In the genomic region with DNA sequence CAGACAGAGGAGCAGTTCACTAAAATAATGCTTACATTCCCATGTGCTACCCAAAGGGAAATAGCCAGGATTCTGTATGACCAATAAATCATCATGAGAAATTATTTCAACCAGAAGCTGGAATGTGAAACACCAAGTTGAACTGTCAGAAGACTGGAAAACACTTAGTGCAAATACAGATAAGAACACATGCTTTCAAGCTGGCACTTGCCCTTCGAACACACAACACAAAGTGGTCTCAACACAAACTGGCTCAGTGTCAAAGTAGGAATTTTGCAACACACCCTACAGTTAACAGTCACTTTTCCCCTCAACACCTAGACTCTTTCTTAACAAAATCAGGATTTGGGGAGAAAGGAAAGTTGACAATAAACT, we compare ENCODE assay signal across 2 cellular contexts.
A peak's percentile ranks its signal among the peaks of the same experiment; 100 is the strongest.
TF ChIP-seq lines count a peak whose summit lies in the region.

No MANE protein-coding gene starts in this region.

TF ChIP-seq in SK-N-SH treated with all-trans-retinoic acid at 6 μM for 48 hours, 23 proteins besides CTCF, POLR2A, EP300 and RAD21:
- TF ChIP-seq RARB (CRISPR knock-in tag; IDR thresholded peaks at IDR 0.05) (no peak), POU6F1 (CRISPR knock-in tag; IDR thresholded peaks at IDR 0.05; ENCODE audit: borderline replicate concordance, low read depth) (no peak), ISL1 (CRISPR knock-in tag; IDR thresholded peaks at IDR 0.05) (peak; percentile 53), PPARA (CRISPR knock-in tag; IDR thresholded peaks at IDR 0.05; ENCODE audit: borderline replicate concordance) (no peak)

TF ChIP-seq in SK-N-SH, 30 proteins besides CTCF, POLR2A, EP300 and RAD21:
- no peak for TF ChIP-seq ELF1 (IDR thresholded peaks at IDR 0.05)
- no peak for TF ChIP-seq RCOR1 (IDR thresholded peaks at IDR 0.05; ENCODE audit: low read length)
TF ChIP-seq in SK-N-SH: peak in this region for 0.
